Comparison of ENCODE assay signal across 8 cellular contexts in genomic region chr10:46787321-46787615, GRCh38.
DNase-seq lines count a peak whose midpoint lies in the region; ATAC-seq and TF ChIP-seq lines count a peak whose summit lies in the region.

No MANE protein-coding gene starts in this region.

- no peak overlapping the region for H3K27ac Mint-ChIP-seq in activated B cell treated with CpG ODN at 0.5 μM for 24 hours

- TF ChIP-seq POLR2A in esophagus muscularis mucosa (IDR thresholded peaks at IDR 0.05; ENCODE audit: low read depth) (no peak), vagina (IDR thresholded peaks at IDR 0.05) (no peak)

- no peaks in the 10 kb centered on the region for H3K27me3 ChIP-seq in ACC112 (ENCODE audit: insufficient read depth, low read length)
- no peaks in the 10 kb centered on the region for H3K27me3 ChIP-seq in HUES64 (ENCODE audit: insufficient read depth, low read length)
- no peaks in the 10 kb centered on the region for H3K27me3 ChIP-seq in esophagus muscularis mucosa
- H3K27me3 ChIP-seq in vagina: no peaks in the 10 kb centered on the region

- peak overlapping the region; percentile 93 for H3K4me3 Mint-ChIP-seq in activated B cell treated with CpG ODN at 0.5 μM for 24 hours

- peak overlapping the region; percentile 68 for H2AFZ ChIP-seq in ACC112 (ENCODE audit: low read length, unreplicated experiment)

- no peaks in the 10 kb centered on the region for H3K9me3 Mint-ChIP-seq in activated B cell treated with CpG ODN at 0.5 μM for 24 hours

- H3K9me3 ChIP-seq in HUES64 (ENCODE audit: insufficient read depth, low read depth, low read length) (no peaks in the 10 kb centered on the region), esophagus muscularis mucosa (no peaks in the 10 kb centered on the region), vagina (no peaks in the 10 kb centered on the region)

- intact Hi-C loops in activated B cell treated with CpG ODN at 0.5 μM for 24 hours (cut with micrococcal nuclease): no loop called here
- intact Hi-C loops in esophagus muscularis mucosa (cut with DNase I): no loop called here
- intact Hi-C loops in vagina (cut with DNase I): no loop called here

- no peaks in the 10 kb centered on the region for H3K79me2 ChIP-seq in ACC112 (ENCODE audit: control insufficient read depth, insufficient read depth, low read length, unreplicated experiment)

- H3K36me3 ChIP-seq in ACC112 (ENCODE audit: insufficient read depth, low read length) (no peaks in the 10 kb centered on the region), HUES64 (ENCODE audit: insufficient read depth, low read length) (peaks cover 3% of the 10 kb centered on the region; the same call in 1 of the 2 replicates), esophagus muscularis mucosa (no peaks in the 10 kb centered on the region), vagina (no peaks in the 10 kb centered on the region)

- H3K4me3 ChIP-seq in ACC112 (ENCODE audit: low read depth, low read length): peak overlapping the region; percentile 90
- H3K4me3 ChIP-seq in HUES64 (ENCODE audit: low read length): peak overlapping the region; percentile 92
- H3K4me3 ChIP-seq in esophagus muscularis mucosa: peak overlapping the region; percentile 60 to 80 (median 66)
- peak overlapping the region; percentile 43 to 63 for H3K4me3 ChIP-seq in vagina

- H3K4me1 Mint-ChIP-seq in activated B cell treated with CpG ODN at 0.5 μM for 24 hours: peaks cover 3% of the 10 kb centered on the region

- no peaks in the 10 kb centered on the region for H3K27me3 Mint-ChIP-seq in activated B cell treated with CpG ODN at 0.5 μM for 24 hours

- POLR2A ChIA-PET in activated B cell treated with CpG ODN at 0.5 μM for 24 hours (lab: Charles Lee): no interaction called here

- WGBS in HUES64: 14% methylated on average over 6 of the region's 6 CpGs
- 4% methylated on average over 4 of the region's 6 CpGs for WGBS in esophagus muscularis mucosa

- H3K36me3 Mint-ChIP-seq in activated B cell treated with CpG ODN at 0.5 μM for 24 hours (ENCODE audit: low read depth): no peaks in the 10 kb centered on the region

- H3K27ac ChIP-seq in ACC112 (ENCODE audit: low read depth, low read length) (peak overlapping the region; percentile 48), HUES64 (ENCODE audit: low read depth, low read length) (no peak overlapping the region), esophagus muscularis mucosa (replicated peaks in 1 of 4) (peak overlapping the region; percentile 78 to 82 (median 80)), vagina (no peak overlapping the region)

- DNase-seq in activated B cell treated with CpG ODN at 0.5 μM for 24 hours (no peak), esophagus muscularis mucosa (ENCODE audit: extremely low spot score) (no peak), myocyte (ENCODE audit: low read depth) (peak; percentile 49), vagina (ENCODE audit: extremely low spot score in 2 of 2) (no peak)
- no peak for DNase-seq in effector CD4-positive, alpha-beta T cell

- H3K9ac ChIP-seq in HUES64 (ENCODE audit: low read depth, low read length): peak overlapping the region; percentile 93; the same call in 1 of the 2 replicates

- CTCF ChIA-PET in activated B cell treated with CpG ODN at 0.5 μM for 24 hours (lab: Charles Lee): no interaction called here

- 0 out of 3 replicates have a peak, but pooled peaks have one; percentile 16 for TF ChIP-seq CTCF in GM12872 (IDR thresholded peaks at IDR 0.05; ENCODE audit: insufficient read depth, low read depth, low read length)
- TF ChIP-seq CTCF in activated B cell treated with CpG ODN at 0.5 μM for 24 hours (IDR thresholded peaks at IDR 0.05): no peak
- no peak for TF ChIP-seq CTCF in esophagus muscularis mucosa (IDR thresholded peaks at IDR 0.05)
- no peak for TF ChIP-seq CTCF in vagina (IDR thresholded peaks at IDR 0.05)

- ATAC-seq in activated B cell treated with CpG ODN at 0.5 μM for 24 hours (ENCODE audit: low read depth): no peak

- no peaks in the 10 kb centered on the region for H3K4me1 ChIP-seq in ACC112 (ENCODE audit: control insufficient read depth, insufficient read depth, low read length, unreplicated experiment)
- no peaks in the 10 kb centered on the region for H3K4me1 ChIP-seq in HUES64 (ENCODE audit: insufficient read depth, low read length)
- peaks cover 0 to 6% (median 2%) of the 10 kb centered on the region in 4 donors for H3K4me1 ChIP-seq in esophagus muscularis mucosa
- peaks cover 4% of the 10 kb centered on the region for H3K4me1 ChIP-seq in vagina

- TF ChIP-seq EP300 in esophagus muscularis mucosa (IDR thresholded peaks at IDR 0.05): no peak

Comparison
In these comparisons a context has a peak if more than half of its experiments do, and no peak if none do; other contexts are left out.
1. H3K27ac ChIP-seq: peak in ACC112 (single experiment) and esophagus muscularis mucosa (4 of 4); none in HUES64 (single experiment) and vagina (single experiment).
2. Peak in every context shown above with its lines, with median percentiles within 50 percentile points of each other: H3K4me3 ChIP-seq.